Comparison of ENCODE assay signal across 16 cellular contexts in genomic region chr10:71467569-71468362, GRCh38.
DNase-seq lines count a peak whose midpoint lies in the region; ATAC-seq and TF ChIP-seq lines count a peak whose summit lies in the region.
"Had no signal": no experiment of that assay in that cellular context is flagged by ENCODE, and none has a peak within 500 bp of the region (broad histone marks: within the 10 kb centered on the region; RNA-seq: fewer than 3 reads in every experiment).

No MANE protein-coding gene starts in this region.

- no peak overlapping the region for H2BK5ac ChIP-seq in neuronal stem cell (ENCODE audit: low read length)

- H3K9me3 ChIP-seq in left ventricle myocardium inferior (replicated peaks) (no peaks in the 10 kb centered on the region), right atrium auricular region (no peaks in the 10 kb centered on the region), HEK293 (ENCODE audit: control insufficient read depth, insufficient read depth, low read depth, low read length) (no peaks in the 10 kb centered on the region), neuronal stem cell (replicated peaks in 1 of 2; ENCODE audit: control insufficient read depth in 2 of 2, insufficient read depth in 1 of 2, low read depth in 1 of 2, low read length in 2 of 2) (peaks cover 0 to 3% of the 10 kb centered on the region in 2 donors), BE2C (no peaks in the 10 kb centered on the region)
- H3K9me3 ChIP-seq: HAP-1 had no signal

- CTCF ChIA-PET in HEK293 (lab: Yijun Ruan, JAX): interaction anchor here (0.7 to 1.3 kb wide), 2 partner anchors 142 to 429 kb away, joined by 4 read pairs; no protein-coding TSS in a partner anchor

- H2BK12ac ChIP-seq in neuronal stem cell (ENCODE audit: low read length): no peak overlapping the region

- H3K36me3 ChIP-seq in left ventricle myocardium inferior (no peaks in the 10 kb centered on the region), right atrium auricular region (no peaks in the 10 kb centered on the region), HEK293 (ENCODE audit: control insufficient read depth in 2 of 2, insufficient read depth in 1 of 2, low read length in 2 of 2) (no peaks in the 10 kb centered on the region), neuronal stem cell (replicated peaks in 1 of 2; ENCODE audit: control insufficient read depth in 2 of 2, insufficient read depth in 2 of 2, low read length in 2 of 2) (no peaks in the 10 kb centered on the region), BE2C (no peaks in the 10 kb centered on the region)
- H3K36me3 ChIP-seq: HAP-1 had no signal

- no peak overlapping the region for H2BK120ac ChIP-seq in neuronal stem cell (ENCODE audit: low read depth, low read length)

- intact Hi-C loops in left ventricle myocardium inferior (cut with micrococcal nuclease): no loop called here

- H2AK5ac ChIP-seq in neuronal stem cell (ENCODE audit: low read depth, low read length): peak overlapping the region; percentile 11

- no peak for ATAC-seq in GM18861 (IDR thresholded peaks at IDR 0.05; ENCODE audit: unreplicated experiment)

- TF ChIP-seq CTCF in left ventricle myocardium inferior (IDR thresholded peaks at IDR 0.05; ENCODE audit: borderline replicate concordance) (no peak), right atrium auricular region (IDR thresholded peaks at IDR 0.05) (no peak), HEK293 (tag by site-specific recombination; IDR thresholded peaks at IDR 0.05) (no peak), BE2C (IDR thresholded peaks at IDR 0.05; ENCODE audit: low read depth, low read length) (no peak)

- H3K14ac ChIP-seq in neuronal stem cell (ENCODE audit: low read length): no peak overlapping the region

- H3K79me1 ChIP-seq in neuronal stem cell (ENCODE audit: low read depth, low read length): no peaks in the 10 kb centered on the region

- no peak overlapping the region for H3K18ac ChIP-seq in neuronal stem cell (ENCODE audit: low read length)

- H3K4me1 ChIP-seq in left ventricle myocardium inferior (peaks cover 46% of the 10 kb centered on the region), right atrium auricular region (peaks cover 0 to 12% of the 10 kb centered on the region in 2 donors), HEK293 (ENCODE audit: control insufficient read depth, insufficient read depth, low read length) (no peaks in the 10 kb centered on the region), neuronal stem cell (ENCODE audit: control insufficient read depth in 2 of 2, insufficient read depth in 1 of 2, low read depth in 1 of 2, low read length in 2 of 2) (no peaks in the 10 kb centered on the region), BE2C (no peaks in the 10 kb centered on the region)
- H3K4me1 ChIP-seq: HAP-1 had no signal

- H3K27ac ChIP-seq in left ventricle myocardium inferior (replicated peaks): peak overlapping the region; percentile 51
- H3K27ac ChIP-seq in right atrium auricular region: no peak overlapping the region
- no peak overlapping the region for H3K27ac ChIP-seq in HEK293 (ENCODE audit: extremely low read depth, low read depth, low read length)
- H3K27ac ChIP-seq in neuronal stem cell (replicated peaks; ENCODE audit: low read length): no peak overlapping the region
- H3K27ac ChIP-seq: GM23248 had no signal

- DNase-seq in left ventricle myocardium inferior: no peak
- DNase-seq in right atrium auricular region (ENCODE audit: low spot score): no peak
- peak; percentile 77 for DNase-seq in cerebellar cortex (ENCODE audit: low spot score)
- DNase-seq in neuronal stem cell (ENCODE audit: low spot score): no peak
- DNase-seq in BE2C: no peak
- DNase-seq: CD4-positive, CD25-positive, alpha-beta regulatory T cell; CD8-positive, alpha-beta memory T cell; COR-L47; DMS 273 treated with DMSO at 0.1 percent for 48 hours; DMS53; DND-41; EL; GM23248 had no signal

- H3K4ac ChIP-seq in neuronal stem cell (ENCODE audit: low read length): no peak overlapping the region

- no peak overlapping the region for H2AFZ ChIP-seq in neuronal stem cell (ENCODE audit: low read length)
- H2AFZ ChIP-seq: GM23248 had no signal

- H4K91ac ChIP-seq in neuronal stem cell (ENCODE audit: low read depth, low read length, poor library complexity): no peak overlapping the region

- H4K8ac ChIP-seq in neuronal stem cell (ENCODE audit: low read depth, low read length): no peak overlapping the region

- WGBS in neuronal stem cell (ENCODE audit: extremely low coverage in 2 of 2, insufficient read length in 2 of 2, insufficient replicate concordance in 1 of 2), 2 donors: no CpG with 5 or more reads among the region's 9 CpGs

- no peaks in the 10 kb centered on the region for H3K27me3 ChIP-seq in left ventricle myocardium inferior (ENCODE audit: low read depth)
- no peaks in the 10 kb centered on the region for H3K27me3 ChIP-seq in right atrium auricular region
- peaks cover 0 to 9% (median 0%) of the 10 kb centered on the region in 3 experiments for H3K27me3 ChIP-seq in neuronal stem cell (ENCODE audit: control insufficient read depth in 3 of 3, insufficient read depth in 3 of 3, low read depth in 1 of 3, low read length in 3 of 3)
- H3K27me3 ChIP-seq in BE2C: no peaks in the 10 kb centered on the region

- H3K23ac ChIP-seq in neuronal stem cell (ENCODE audit: low read depth, low read length, poor library complexity): no peak overlapping the region

- POLR2A ChIA-PET in HEK293 (lab: Yijun Ruan, JAX): no interaction called here

- H3K9ac ChIP-seq in neuronal stem cell (ENCODE audit: low read depth, low read length, poor library complexity): no peak overlapping the region
- H3K9ac ChIP-seq: GM23248 had no signal

- H2BK15ac ChIP-seq in neuronal stem cell (ENCODE audit: low read length): no peak overlapping the region

- H3K4me2 ChIP-seq in neuronal stem cell (ENCODE audit: insufficient read depth, low read length, poor library complexity, severe bottlenecking): no peak overlapping the region

- H3K4me3 ChIP-seq in left ventricle myocardium inferior (no peak overlapping the region), right atrium auricular region (no peak overlapping the region), HEK293 (ENCODE audit: low read depth, low read length) (no peak overlapping the region), neuronal stem cell (ENCODE audit: low read length in 2 of 2) (no peak overlapping the region), BE2C (ENCODE audit: low read depth, low read length) (no peak overlapping the region)
- H3K4me3 ChIP-seq: GM23248, HAP-1 had no signal

TF ChIP-seq in HEK293, 187 proteins besides CTCF, POLR2A, EP300 and RAD21:
- TF ChIP-seq SALL2 (tag by site-specific recombination; IDR thresholded peaks at IDR 0.05; ENCODE audit: borderline replicate concordance): no peak
- TF ChIP-seq ZNF16 (tag by site-specific recombination; IDR thresholded peaks at IDR 0.05; ENCODE audit: low read depth): peak; percentile 38; the same call in 1 of the 2 replicates
TF ChIP-seq in HEK293: peak in this region for 1.
